In the genomic region with DNA sequence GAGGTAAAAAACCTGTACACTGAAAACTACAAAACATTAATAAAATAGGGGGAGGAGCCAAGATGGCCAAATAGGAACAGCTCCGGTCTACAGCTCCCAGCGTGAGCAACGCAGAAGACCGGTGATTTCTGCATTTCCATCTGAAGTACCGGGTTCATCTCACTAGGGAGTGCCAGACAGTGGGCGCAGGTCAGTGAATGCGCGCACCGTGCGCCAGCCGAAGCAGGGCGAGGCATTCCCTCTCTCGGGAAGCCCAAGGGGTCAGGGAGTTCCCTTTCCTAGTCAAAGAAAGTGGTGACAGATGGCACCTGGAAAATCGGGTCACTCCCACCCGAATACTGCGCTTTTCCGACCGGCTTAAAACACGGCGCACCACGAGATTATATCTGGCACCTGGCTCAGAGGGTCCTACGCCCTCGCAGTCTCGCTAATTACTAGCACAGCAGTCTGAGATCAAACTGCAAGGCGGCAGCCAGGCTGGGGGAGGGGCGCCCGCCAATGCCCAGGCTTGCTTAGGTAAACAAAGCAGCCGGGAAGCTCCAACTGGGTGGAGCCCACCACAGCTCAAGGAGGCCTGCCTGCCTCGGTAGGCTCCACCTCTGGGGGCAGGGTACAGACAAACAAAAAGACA, we compare ENCODE assay signal across 8 cellular contexts.
DNase-seq lines count a peak whose midpoint lies in the region; TF ChIP-seq lines count a peak whose summit lies in the region.
"Not testable (repeated sequence)": the region's sequence is repeated elsewhere in the genome, so short reads cannot be mapped to it uniquely, and the experiment has no call there.

No MANE protein-coding gene starts in this region.

- H4K20me1 ChIP-seq in neural cell (ENCODE audit: insufficient read depth) = not testable (repeated sequence)

- H3K9me3 Mint-ChIP-seq in activated T-helper 1 cell treated with anti-CD3 and anti-CD28 coated beads, Interleukin-12 subunit alpha, Interleukin-12 subunit beta, Interleukin-2, Interleukin-4 antibody, amounts not matched to agents 30 ng/mL and 10 ng/mL and 1 ng/mL, durations not matched to agents 14 hours and 24 hours and 36 hours = not testable (repeated sequence)

- H3F3A ChIP-seq in neural cell (ENCODE audit: insufficient read depth, low read length, poor library complexity, severe bottlenecking) = not testable (repeated sequence)

- H3K27ac Mint-ChIP-seq in activated T-helper 1 cell treated with anti-CD3 and anti-CD28 coated beads, Interleukin-12 subunit alpha, Interleukin-12 subunit beta, Interleukin-2, Interleukin-4 antibody, amounts not matched to agents 30 ng/mL and 10 ng/mL and 1 ng/mL, durations not matched to agents 14 hours and 24 hours and 36 hours = not testable (repeated sequence)

- peak overlapping the region; percentile 16 for H3K9ac ChIP-seq in neural cell (ENCODE audit: low read length)
- H3K9ac ChIP-seq in subcutaneous abdominal adipose tissue (ENCODE audit: low read length in 5 of 5) = not testable (repeated sequence)

- H2AFZ ChIP-seq in neural cell (ENCODE audit: low read depth, low read length) = not testable (repeated sequence)

- H3K4me1 Mint-ChIP-seq in activated T-helper 1 cell treated with anti-CD3 and anti-CD28 coated beads, Interleukin-12 subunit alpha, Interleukin-12 subunit beta, Interleukin-2, Interleukin-4 antibody, amounts not matched to agents 30 ng/mL and 10 ng/mL and 1 ng/mL, durations not matched to agents 14 hours and 24 hours and 36 hours (ENCODE audit: low read depth) = not testable (repeated sequence)

- not testable (repeated sequence) for H3K9me2 ChIP-seq in neural cell (ENCODE audit: insufficient read depth, low read length)

- TF ChIP-seq EP300 in neural cell (conservative IDR thresholded peaks at IDR 0.05; ENCODE audit: poor library complexity, severe bottlenecking) = not testable (repeated sequence)

- H3K79me2 ChIP-seq in neural cell (replicated peaks; ENCODE audit: insufficient read depth, low read length) = not testable (repeated sequence)

- H3K9me3 ChIP-seq in ectodermal cell (ENCODE audit: control insufficient read depth, low read length); neural cell (ENCODE audit: low read length); subcutaneous abdominal adipose tissue (ENCODE audit: control insufficient read depth in 5 of 5, low read length in 5 of 5): not testable (repeated sequence)

- not testable (repeated sequence) for H3K36me3 Mint-ChIP-seq in activated T-helper 1 cell treated with anti-CD3 and anti-CD28 coated beads, Interleukin-12 subunit alpha, Interleukin-12 subunit beta, Interleukin-2, Interleukin-4 antibody, amounts not matched to agents 30 ng/mL and 10 ng/mL and 1 ng/mL, durations not matched to agents 14 hours and 24 hours and 36 hours (ENCODE audit: low read depth)

- intact Hi-C loops in activated T-helper 1 cell treated with anti-CD3 and anti-CD28 coated beads, Interleukin-12 subunit alpha, Interleukin-12 subunit beta, Interleukin-2, Interleukin-4 antibody, amounts not matched to agents 30 ng/mL and 10 ng/mL and 1 ng/mL, durations not matched to agents 14 hours and 24 hours and 36 hours (cut with micrococcal nuclease) = not testable (repeated sequence)

- TF ChIP-seq RAD21 in neural cell (conservative IDR thresholded peaks at IDR 0.05) = not testable (repeated sequence)

- H3K4me3 ChIP-seq in ectodermal cell (ENCODE audit: insufficient read depth, low read depth, low read length) (peak overlapping the region; percentile 20), iPS-11a (ENCODE audit: low read depth, low read length) (peak overlapping the region; percentile 24), neural cell (ENCODE audit: low read length) (peak overlapping the region; percentile 58), subcutaneous abdominal adipose tissue (ENCODE audit: low read depth in 1 of 5, low read length in 5 of 5) (peak overlapping the region in 4 of 5 donors; percentile 39 to 51 (median 47))

- not testable (repeated sequence) for H3K4me2 ChIP-seq in neural cell (ENCODE audit: low read length)

- peak overlapping the region; percentile 39 for H3K4me3 Mint-ChIP-seq in activated T-helper 1 cell treated with anti-CD3 and anti-CD28 coated beads, Interleukin-12 subunit alpha, Interleukin-12 subunit beta, Interleukin-2, Interleukin-4 antibody, amounts not matched to agents 30 ng/mL and 10 ng/mL and 1 ng/mL, durations not matched to agents 14 hours and 24 hours and 36 hours

- WGBS in ectodermal cell, 2 experiments = 0 to 1% methylated on average over 29 of the region's 29 CpGs

- not testable (repeated sequence) for H3K36me3 ChIP-seq in ectodermal cell (ENCODE audit: control insufficient read depth, insufficient read depth, low read length); neural cell (ENCODE audit: insufficient read depth, low read length); subcutaneous abdominal adipose tissue (ENCODE audit: control insufficient read depth in 5 of 5, insufficient read depth in 5 of 5, low read length in 5 of 5)

- not testable (repeated sequence) for H3K27ac ChIP-seq in ectodermal cell (ENCODE audit: insufficient read depth, low read depth, low read length, poor library complexity, severe bottlenecking); neural cell (ENCODE audit: low read length); subcutaneous abdominal adipose tissue (ENCODE audit: low read depth, low read length)

- not testable (repeated sequence) for H3K4me1 ChIP-seq in ectodermal cell (ENCODE audit: control insufficient read depth, insufficient read depth, low read length); subcutaneous abdominal adipose tissue (ENCODE audit: control insufficient read depth in 5 of 5, insufficient read depth in 5 of 5, low read length in 5 of 5)

- peak; percentile 41 for DNase-seq in COLO668 (lab: John Stamatoyannopoulos, UW; ENCODE audit: unreplicated experiment)
- DNase-seq in NCI-H1105 treated with DMSO at 0.1 percent for 48 hours (lab: John Stamatoyannopoulos, UW) = peak; percentile 66
- DNase-seq in NCI-H774 (lab: John Stamatoyannopoulos, UW) = peak; percentile 1
- not testable (repeated sequence) for DNase-seq in activated T-helper 1 cell treated with anti-CD3 and anti-CD28 coated beads, Interleukin-12 subunit alpha, Interleukin-12 subunit beta, Interleukin-2, Interleukin-4 antibody, amounts not matched to agents 30 ng/mL and 10 ng/mL and 1 ng/mL, durations not matched to agents 14 hours and 24 hours and 36 hours (ENCODE audit: low spot score)

- not testable (repeated sequence) for H3K27me3 Mint-ChIP-seq in activated T-helper 1 cell treated with anti-CD3 and anti-CD28 coated beads, Interleukin-12 subunit alpha, Interleukin-12 subunit beta, Interleukin-2, Interleukin-4 antibody, amounts not matched to agents 30 ng/mL and 10 ng/mL and 1 ng/mL, durations not matched to agents 14 hours and 24 hours and 36 hours (ENCODE audit: insufficient read depth)

- H3K27me3 ChIP-seq in ectodermal cell (ENCODE audit: control insufficient read depth, insufficient read depth, low read length, poor library complexity, severe bottlenecking); neural cell (ENCODE audit: insufficient read depth, low read depth, low read length); subcutaneous abdominal adipose tissue (ENCODE audit: control insufficient read depth in 5 of 5, insufficient read depth in 4 of 5, low read length in 5 of 5): not testable (repeated sequence)

- TF ChIP-seq CTCF in neural cell (IDR thresholded peaks at IDR 0.05; ENCODE audit: poor library complexity, severe bottlenecking) = peak; percentile 44

TF ChIP-seq in neural cell, 6 proteins besides CTCF, POLR2A, EP300 and RAD21:
- TF ChIP-seq SMC3 (conservative IDR thresholded peaks at IDR 0.05; ENCODE audit: poor library complexity) = peak; percentile 18
